ENCODE assay signal across 28 cellular contexts in the genomic region with DNA sequence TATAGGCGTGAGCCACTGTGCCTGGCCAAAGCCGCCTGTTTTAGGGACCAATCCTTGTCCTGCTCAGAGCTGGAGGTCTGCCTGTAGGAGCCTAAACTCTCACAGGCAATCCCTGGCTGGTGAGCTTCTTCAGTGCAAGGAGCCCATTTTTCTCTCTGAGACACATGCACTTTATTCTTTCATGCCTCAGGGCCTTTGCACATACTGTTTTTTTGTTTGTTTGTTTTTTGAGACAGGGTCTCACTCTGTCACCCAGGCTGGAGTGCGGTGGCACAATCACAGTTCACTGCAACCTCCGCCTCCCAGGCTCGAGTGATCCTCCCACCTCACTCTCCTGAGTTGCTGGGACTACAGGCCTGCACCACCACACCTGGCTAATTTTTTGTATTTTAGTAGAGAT. TPM values are rescaled to one million over a fixed set of nuclear protein-coding genes. Genes with fewer than 3 reads are reported as not detected.
"Had no signal": no experiment of that assay in that cellular context is flagged by ENCODE, and none has a peak within 500 bp of the region (broad histone marks: within the 10 kb centered on the region; RNA-seq: fewer than 3 reads in every experiment).

No MANE protein-coding gene starts in this region.

- H3K27me3 ChIP-seq: esophagus muscularis mucosa, left lung, ovary, right lobe of liver, upper lobe of left lung, vagina had no signal

- H3K9me3 Mint-ChIP-seq: activated B cell treated with CpG ODN at 0.5 μM for 24 hours; activated CD8-positive, alpha-beta T cell treated with anti-CD3 and anti-CD28 coated beads for 36 hours; activated naive CD4-positive, alpha-beta T cell treated with anti-CD3 and anti-CD28 coated beads, Interleukin-2, amount 50 U/mL, for 24 hours; activated naive CD8-positive, alpha-beta T cell treated with anti-CD3 and anti-CD28 coated beads, Interleukin-2, amount 50 U/mL, for 24 hours; activated T-helper 2 cell treated with anti-CD3 and anti-CD28 coated beads, Interferon-gamma antibody, Interleukin-2, Interleukin-4, amounts not matched to agents 10 μg/mL and 5 μg/mL and 100 μg/mL, durations not matched to agents 14 hours and 24 hours and 36 hours; dendritic cell treated with granulocyte-macrophage colony-stimulating factor and Interleukin-4, amounts not matched to agents 40 ng/mL and 50 ng/mL, for 4 days; endodermal cell; naive B cell; nephron progenitor cell; stimulated activated memory B cell treated with anti-CD40 and anti-IgM and Interleukin-4, amounts not matched to agents 10 μg/mL and 1 μg/mL and 100 μg/mL, for 72 hours; stimulated activated naive CD8-positive, alpha-beta T cell treated with anti-CD3 and anti-CD28 coated beads, Interleukin-15, amount 100 ng/mL, for 72 hours had no signal

- H3K4me3 Mint-ChIP-seq: activated B cell treated with CpG ODN at 0.5 μM for 24 hours; activated CD8-positive, alpha-beta T cell treated with anti-CD3 and anti-CD28 coated beads for 36 hours; activated naive CD4-positive, alpha-beta T cell treated with anti-CD3 and anti-CD28 coated beads, Interleukin-2, amount 50 U/mL, for 24 hours; activated naive CD8-positive, alpha-beta T cell treated with anti-CD3 and anti-CD28 coated beads, Interleukin-2, amount 50 U/mL, for 24 hours; dendritic cell treated with granulocyte-macrophage colony-stimulating factor and Interleukin-4, amounts not matched to agents 40 ng/mL and 50 ng/mL, for 4 days; endodermal cell; naive B cell; nephron progenitor cell; stimulated activated memory B cell treated with anti-CD40 and anti-IgM and Interleukin-4, amounts not matched to agents 10 μg/mL and 1 μg/mL and 100 μg/mL, for 72 hours; stimulated activated naive CD8-positive, alpha-beta T cell treated with anti-CD3 and anti-CD28 coated beads, Interleukin-15, amount 100 ng/mL, for 72 hours had no signal

- H3K4me3 ChIP-seq: esophagus muscularis mucosa, left lung, lower lobe of right lung, ovary, right lobe of liver, upper lobe of left lung, vagina had no signal

- H3K36me3 ChIP-seq: esophagus muscularis mucosa, lower lobe of right lung, ovary, upper lobe of left lung, vagina had no signal

- DNase-seq: activated B cell treated with CpG ODN at 0.5 μM for 24 hours; activated CD4-positive, alpha-beta T cell treated with anti-CD3 and anti-CD28 coated beads, Interleukin-2, amount 50 U/mL, for 1 hour; activated CD8-positive, alpha-beta T cell treated with anti-CD3 and anti-CD28 coated beads for 36 hours; activated naive CD8-positive, alpha-beta T cell treated with anti-CD3 and anti-CD28 coated beads, Interleukin-2, amount 50 U/mL, for 24 hours; activated T-cell treated with anti-CD3 and anti-CD28 coated beads, Interleukin-2, amount 50 U/mL, for 48 hours; amygdala; central memory CD4-positive, alpha-beta T cell; endodermal cell; left lung; lower lobe of right lung; naive B cell; nephron progenitor cell; ovary; right lobe of liver; stimulated activated CD4-positive, alpha-beta T cell treated with anti-CD3 and anti-CD28 coated beads, Interleukin-4, amount 100 ng/mL, for 24 hours; stimulated activated naive CD8-positive, alpha-beta T cell treated with anti-CD3 and anti-CD28 coated beads, Interleukin-15, amount 100 ng/mL, for 72 hours; substantia nigra; upper lobe of left lung had no signal

- H3K4me1 Mint-ChIP-seq: activated B cell treated with CpG ODN at 0.5 μM for 24 hours; naive B cell; stimulated activated naive CD8-positive, alpha-beta T cell treated with anti-CD3 and anti-CD28 coated beads, Interleukin-15, amount 100 ng/mL, for 72 hours had no signal

- H3K27ac ChIP-seq: esophagus muscularis mucosa, left lung, lower lobe of right lung, ovary, upper lobe of left lung, vagina had no signal

- H3K9me3 ChIP-seq: esophagus muscularis mucosa, left lung, lower lobe of right lung, ovary, right lobe of liver, upper lobe of left lung, vagina had no signal

- H3K36me3 Mint-ChIP-seq: activated naive CD4-positive, alpha-beta T cell treated with anti-CD3 and anti-CD28 coated beads, Interleukin-2, amount 50 U/mL, for 24 hours; naive B cell; stimulated activated memory B cell treated with anti-CD40 and anti-IgM and Interleukin-4, amounts not matched to agents 10 μg/mL and 1 μg/mL and 100 μg/mL, for 72 hours had no signal

- ATAC-seq: activated CD8-positive, alpha-beta T cell treated with anti-CD3 and anti-CD28 coated beads for 36 hours; activated naive CD8-positive, alpha-beta T cell treated with anti-CD3 and anti-CD28 coated beads, Interleukin-2, amount 50 U/mL, for 24 hours; left lung; lower lobe of right lung; right lobe of liver; stimulated activated memory B cell treated with anti-CD40 and anti-IgM and Interleukin-4, amounts not matched to agents 10 μg/mL and 1 μg/mL and 100 μg/mL, for 72 hours; stimulated activated naive CD8-positive, alpha-beta T cell treated with anti-CD3 and anti-CD28 coated beads, Interleukin-15, amount 100 ng/mL, for 72 hours had no signal

- H3K27ac Mint-ChIP-seq: activated B cell treated with CpG ODN at 0.5 μM for 24 hours; activated CD8-positive, alpha-beta T cell treated with anti-CD3 and anti-CD28 coated beads for 36 hours; activated naive CD8-positive, alpha-beta T cell treated with anti-CD3 and anti-CD28 coated beads, Interleukin-2, amount 50 U/mL, for 24 hours; activated T-helper 2 cell treated with anti-CD3 and anti-CD28 coated beads, Interferon-gamma antibody, Interleukin-2, Interleukin-4, amounts not matched to agents 10 μg/mL and 5 μg/mL and 100 μg/mL, durations not matched to agents 14 hours and 24 hours and 36 hours; dendritic cell treated with granulocyte-macrophage colony-stimulating factor and Interleukin-4, amounts not matched to agents 40 ng/mL and 50 ng/mL, for 4 days; nephron progenitor cell; progenitor cell of endocrine pancreas; stimulated activated memory B cell treated with anti-CD40 and anti-IgM and Interleukin-4, amounts not matched to agents 10 μg/mL and 1 μg/mL and 100 μg/mL, for 72 hours; stimulated activated naive CD8-positive, alpha-beta T cell treated with anti-CD3 and anti-CD28 coated beads, Interleukin-15, amount 100 ng/mL, for 72 hours had no signal

- H3K4me1 ChIP-seq: left lung, lower lobe of right lung, upper lobe of left lung had no signal

RNA-seq across cellular contexts. Expression of a gene that starts 22.8 kb away (rescaled TPM):
- total RNA-seq: activated B cell treated with CpG ODN at 0.5 μM for 24 hours; activated CD8-positive, alpha-beta T cell treated with anti-CD3 and anti-CD28 coated beads for 36 hours; activated T-helper 2 cell treated with anti-CD3 and anti-CD28 coated beads, Interferon-gamma antibody, Interleukin-2, Interleukin-4, amounts not matched to agents 10 μg/mL and 5 μg/mL and 100 μg/mL, durations not matched to agents 14 hours and 24 hours and 36 hours; frontal cortex; progenitor cell of endocrine pancreas; skeletal muscle tissue; T-helper 2 cell treated with Interferon-gamma antibody and Interleukin-4, amounts not matched to agents 100 ng/mL and 5 ng/mL, for 36 hours had no signal

RNA-seq across cellular contexts. Expression of a gene that starts 59.3 kb away (rescaled TPM):
- total RNA-seq: activated B cell treated with CpG ODN at 0.5 μM for 24 hours; activated CD8-positive, alpha-beta T cell treated with anti-CD3 and anti-CD28 coated beads for 36 hours; activated T-helper 2 cell treated with anti-CD3 and anti-CD28 coated beads, Interferon-gamma antibody, Interleukin-2, Interleukin-4, amounts not matched to agents 10 μg/mL and 5 μg/mL and 100 μg/mL, durations not matched to agents 14 hours and 24 hours and 36 hours; T-helper 2 cell treated with Interferon-gamma antibody and Interleukin-4, amounts not matched to agents 100 ng/mL and 5 ng/mL, for 36 hours; vagina had no signal
